11 cellular contexts compared by ENCODE assay signal in genomic region chr1:113191579-113192076, GRCh38.
DNase-seq lines count a peak whose midpoint lies in the region; ATAC-seq, FAIRE-seq and TF ChIP-seq lines count a peak whose summit lies in the region.
"Had no signal": no experiment of that assay in that cellular context is flagged by ENCODE, and none has a peak within 500 bp of the region (broad histone marks: within the 10 kb centered on the region; RNA-seq: fewer than 3 reads in every experiment).

No MANE protein-coding gene starts in this region.

- no peaks in the 10 kb centered on the region for H3K36me3 ChIP-seq in GM23338 (ENCODE audit: insufficient read depth)
- no peaks in the 10 kb centered on the region for H3K36me3 ChIP-seq in hepatocyte (replicated peaks; ENCODE audit: insufficient read depth, low read depth)
- no peaks in the 10 kb centered on the region for H3K36me3 ChIP-seq in CD4-positive, alpha-beta memory T cell (ENCODE audit: insufficient read depth, low read length)
- H3K36me3 ChIP-seq: spleen, thoracic aorta had no signal

- WGBS in hepatocyte (ENCODE audit: low lambda C conversion rate, missing lambda C conversion rate): 96% methylated on average over 11 of the region's 11 CpGs

- no peaks in the 10 kb centered on the region for H3K9me3 ChIP-seq in hepatocyte (ENCODE audit: low read depth)
- no peaks in the 10 kb centered on the region for H3K9me3 ChIP-seq in CD4-positive, alpha-beta memory T cell (ENCODE audit: control insufficient read depth in 1 of 2, low read length in 2 of 2)
- H3K9me3 ChIP-seq: thoracic aorta had no signal

- peak overlapping the region; percentile 74; the same call in 1 of the 2 replicates for H2AFZ ChIP-seq in GM23338
- no peak overlapping the region for H2AFZ ChIP-seq in hepatocyte

- no peak overlapping the region for H3K4me2 ChIP-seq in GM23338
- H3K4me2 ChIP-seq in hepatocyte: no peak overlapping the region

- POLR2A ChIA-PET in CD4-positive, alpha-beta memory T cell (lab: Charles Lee; ENCODE audit: partially characterized antibody): no interaction called here

- no peaks in the 10 kb centered on the region; the same call in 2 of the 3 replicates for H3K36me3 Mint-ChIP-seq in GM23338 (ENCODE audit: low read depth)
- H3K36me3 Mint-ChIP-seq in CD4-positive, alpha-beta memory T cell: peaks cover 0 to 4% of the 10 kb centered on the region in 2 donors

- no peak overlapping the region for H3K4me3 ChIP-seq in GM23338
- H3K4me3 ChIP-seq in hepatocyte: no peak overlapping the region
- H3K4me3 ChIP-seq in CD4-positive, alpha-beta memory T cell (ENCODE audit: low read length in 2 of 2): no peak overlapping the region
- H3K4me3 ChIP-seq: thoracic aorta had no signal

- peaks cover 7% of the 10 kb centered on the region; the same call in 1 of the 3 replicates for H3K9me3 Mint-ChIP-seq in GM23338
- peaks cover 0 to 8% (median 2%) of the 10 kb centered on the region in 8 donors for H3K9me3 Mint-ChIP-seq in CD4-positive, alpha-beta memory T cell

- H3K27me3 Mint-ChIP-seq in GM23338 (ENCODE audit: insufficient read depth, low read depth, poor library complexity): peaks cover 4% of the 10 kb centered on the region
- H3K27me3 Mint-ChIP-seq in CD4-positive, alpha-beta memory T cell: peaks cover 6 to 14% of the 10 kb centered on the region in 2 donors

- ATAC-seq in GM23338: peak; percentile 30; the same call in 1 of the 3 replicates

- CTCF ChIA-PET in CD4-positive, alpha-beta memory T cell (lab: Charles Lee; ENCODE audit: partially characterized antibody): no interaction called here

- H4K20me1 ChIP-seq in GM23338 (replicated peaks; ENCODE audit: insufficient read depth): no peaks in the 10 kb centered on the region
- no peaks in the 10 kb centered on the region for H4K20me1 ChIP-seq in hepatocyte (ENCODE audit: insufficient read depth, poor library complexity, severe bottlenecking)

- intact Hi-C loops in CD4-positive, alpha-beta memory T cell (cut with micrococcal nuclease): no loop called here

- H3K9me2 ChIP-seq in GM23338 (ENCODE audit: insufficient read depth) (0 out of 2 replicates have a peak, but pooled peaks cover 6% of the 10 kb centered on the region), hepatocyte (replicated peaks; ENCODE audit: insufficient read depth) (no peaks in the 10 kb centered on the region)

- H3K27ac ChIP-seq in GM23338 (ENCODE audit: low read depth): no peak overlapping the region
- H3K27ac ChIP-seq in hepatocyte: no peak overlapping the region
- H3K27ac ChIP-seq in CD4-positive, alpha-beta memory T cell (ENCODE audit: low read depth, low read length): no peak overlapping the region
- H3K27ac ChIP-seq: thoracic aorta had no signal

- peaks cover 4% of the 10 kb centered on the region; the same call in 1 of the 2 replicates for H3K4me1 ChIP-seq in GM23338 (ENCODE audit: insufficient read depth)
- H3K4me1 ChIP-seq in hepatocyte (ENCODE audit: insufficient read depth): no peaks in the 10 kb centered on the region
- no peaks in the 10 kb centered on the region for H3K4me1 ChIP-seq in CD4-positive, alpha-beta memory T cell (ENCODE audit: insufficient read depth, low read length)
- H3K4me1 ChIP-seq: spleen had no signal

- no peak overlapping the region for H3K4me3 Mint-ChIP-seq in GM23338
- no peak overlapping the region for H3K4me3 Mint-ChIP-seq in CD4-positive, alpha-beta memory T cell

- H3K79me2 ChIP-seq in GM23338 (replicated peaks; ENCODE audit: insufficient read depth): no peaks in the 10 kb centered on the region
- no peaks in the 10 kb centered on the region for H3K79me2 ChIP-seq in hepatocyte

- peaks cover under 1% of the 10 kb centered on the region; the same call in 2 of the 3 replicates for H3K4me1 Mint-ChIP-seq in GM23338
- H3K4me1 Mint-ChIP-seq in CD4-positive, alpha-beta memory T cell: peaks cover 0 to 3% (median 0%) of the 10 kb centered on the region in 4 donors

- TF ChIP-seq POLR2A in GM12891 (IDR thresholded peaks at IDR 0.05; ENCODE audit: low read depth, low read length): no peak

- no peak for DNase-seq in GM12891 (ENCODE audit: insufficient read length, low spot score)
- DNase-seq in GM23338 (ENCODE audit: low spot score): no peak
- DNase-seq in NCI-H2029 (lab: John Stamatoyannopoulos, UW): peak; percentile 66
- peak; percentile 5 for DNase-seq in glomerular endothelial cell (ENCODE audit: extremely low read depth, low read depth, low spot score)
- DNase-seq in hepatocyte (ENCODE audit: low spot score): no peak
- no peak for DNase-seq in CD4-positive, alpha-beta memory T cell
- no peak for DNase-seq in cerebellum (ENCODE audit: low spot score)
- DNase-seq in mesenteric fat pad (ENCODE audit: low spot score): no peak
- DNase-seq: activated CD8-positive, alpha-beta memory T cell treated with anti-CD3 and anti-CD28 coated beads for 24 hours; spleen had no signal

- H3K27ac Mint-ChIP-seq in GM23338: 0 out of 2 replicates have a peak overlapping the region, but pooled peaks have one; percentile 71
- no peak overlapping the region for H3K27ac Mint-ChIP-seq in CD4-positive, alpha-beta memory T cell

- no peaks in the 10 kb centered on the region for H3K27me3 ChIP-seq in GM23338 (ENCODE audit: insufficient read depth)
- H3K27me3 ChIP-seq in hepatocyte: no peaks in the 10 kb centered on the region
- H3K27me3 ChIP-seq in CD4-positive, alpha-beta memory T cell (ENCODE audit: insufficient read depth, low read length): no peaks in the 10 kb centered on the region

- no peak for FAIRE-seq in GM12891 (lab: Jason Lieb, UNC)

- H3F3A ChIP-seq in GM23338 (replicated peaks; ENCODE audit: low read depth): no peaks in the 10 kb centered on the region

- TF ChIP-seq CTCF in GM23338 (conservative IDR thresholded peaks at IDR 0.05; ENCODE audit: low read depth in 2 of 2) (no peak), hepatocyte (IDR thresholded peaks at IDR 0.05; ENCODE audit: poor library complexity) (no peak)

TF ChIP-seq in GM12891, 5 proteins besides CTCF, POLR2A, EP300 and RAD21:
- TF ChIP-seq TAF1 (IDR thresholded peaks at IDR 0.05; ENCODE audit: low read depth, low read length): no peak
- TF ChIP-seq SPI1 (IDR thresholded peaks at IDR 0.05; ENCODE audit: low read depth, low read length): peak; percentile 68

TF ChIP-seq in GM23338, 12 proteins besides CTCF, POLR2A, EP300 and RAD21:
- no peak for TF ChIP-seq NANOG (IDR thresholded peaks at IDR 0.05; ENCODE audit: borderline replicate concordance)
- TF ChIP-seq JUNB (IDR thresholded peaks at IDR 0.05; ENCODE audit: unreplicated experiment): no peak
- no peak for TF ChIP-seq ZNF114 (CRISPR knock-in tag; IDR thresholded peaks at IDR 0.05)
- TF ChIP-seq EZH2phosphoT487 (IDR thresholded peaks at IDR 0.05; ENCODE audit: unreplicated experiment): no peak
- TF ChIP-seq POLR2AphosphoS5 (IDR thresholded peaks at IDR 0.05; ENCODE audit: low read depth): no peak
- TF ChIP-seq STAT1 (IDR thresholded peaks at IDR 0.05; ENCODE audit: unreplicated experiment): no peak
- no peak for TF ChIP-seq REST (IDR thresholded peaks at IDR 0.05; ENCODE audit: unreplicated experiment)
- no peak for TF ChIP-seq ZNF331 (CRISPR knock-in tag; IDR thresholded peaks at IDR 0.05; ENCODE audit: low read depth)

Comparison
In these comparisons a context has a peak if more than half of its experiments do, and no peak if none do; other contexts are left out.
1. DNase-seq: peak in NCI-H2029 (single experiment) and glomerular endothelial cell (single experiment); none in GM12891 (single experiment), GM23338 (single experiment), hepatocyte (single experiment), CD4-positive, alpha-beta memory T cell (0 of 5), cerebellum (single experiment) and mesenteric fat pad (single experiment).